Comparison of ENCODE assay signal across 27 cellular contexts in the genomic region with DNA sequence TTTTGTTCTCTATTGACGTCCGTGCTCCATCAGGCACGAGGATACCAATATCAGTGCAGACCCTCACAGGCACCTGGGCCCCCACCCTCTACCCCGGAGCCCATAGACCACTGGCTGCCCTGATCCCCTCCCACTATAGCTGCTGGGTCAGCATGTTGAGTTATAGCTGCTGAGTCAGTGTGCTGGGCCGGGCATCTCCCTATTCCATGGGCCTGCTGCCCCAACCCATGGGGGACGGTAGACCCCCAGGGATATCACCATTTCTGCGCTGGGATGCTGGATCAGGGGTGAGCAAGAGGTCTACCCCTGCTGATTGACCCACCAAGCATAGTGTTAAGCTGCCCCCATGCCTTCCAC.
DNase-seq lines count a peak whose midpoint lies in the region; ATAC-seq, FAIRE-seq and TF ChIP-seq lines count a peak whose summit lies in the region.
"Had no signal": no experiment of that assay in that cellular context is flagged by ENCODE, and none has a peak within 500 bp of the region (broad histone marks: within the 10 kb centered on the region; RNA-seq: fewer than 3 reads in every experiment).

No MANE protein-coding gene starts in this region.

- FAIRE-seq in kidney (lab: Jason Lieb, UNC): no peak

- H3K27me3 ChIP-seq in left ventricle myocardium inferior (ENCODE audit: low read depth) (peaks cover 20% of the 10 kb centered on the region), rectal smooth muscle tissue (ENCODE audit: control insufficient read depth, insufficient read depth, low read length) (no peaks in the 10 kb centered on the region)
- H3K27me3 ChIP-seq: dorsolateral prefrontal cortex, hepatocyte, tibial artery had no signal

- no peak for ATAC-seq in Right ventricle myocardium inferior
- ATAC-seq in HG02763 (IDR thresholded peaks at IDR 0.05; ENCODE audit: unreplicated experiment): no peak
- ATAC-seq: naive thymus-derived CD4-positive, alpha-beta T cell had no signal

- DNase-seq in left ventricle myocardium inferior: no peak
- no peak for DNase-seq in Right ventricle myocardium inferior (ENCODE audit: missing footprints)
- peak; percentile 53 for DNase-seq in kidney
- DNase-seq in mesenteric fat pad (ENCODE audit: low spot score): no peak
- DNase-seq in ureter (ENCODE audit: low spot score): no peak
- DNase-seq in NCI-H69 (lab: John Stamatoyannopoulos, UW): no peak
- DNase-seq: activated CD4-positive, alpha-beta memory T cell treated with anti-CD3 and anti-CD28 coated beads, Interleukin-2, amount 10 ng/mL, durations not matched to agents 7 days and 5 days; activated naive CD4-positive, alpha-beta T cell treated with anti-CD3 and anti-CD28 coated beads for 36 hours; anterior cingulate cortex; central memory CD4-positive, alpha-beta T cell; dorsolateral prefrontal cortex; EL; immature natural killer cell; KBM-7; lower lobe of right lung; naive thymus-derived CD4-positive, alpha-beta T cell; NCI-H1436 treated with DMSO at 0.1 percent for 48 hours; NCI-H2171 treated with DMSO at 0.1 percent for 48 hours; NCI-H526; stimulated activated naive CD4-positive, alpha-beta T cell; tibial artery; WERI-Rb-1 had no signal

- no peak overlapping the region for H3K4me3 ChIP-seq in left ventricle myocardium inferior
- H3K4me3 ChIP-seq in kidney (ENCODE audit: low read length in 2 of 2): no peak overlapping the region
- no peak overlapping the region for H3K4me3 ChIP-seq in rectal smooth muscle tissue (ENCODE audit: low read length)
- H3K4me3 ChIP-seq: dorsolateral prefrontal cortex, hepatocyte, lower lobe of right lung, skin epidermis, tibial artery had no signal

- H3K4me1 ChIP-seq in left ventricle myocardium inferior (peaks cover 4% of the 10 kb centered on the region), kidney (ENCODE audit: control insufficient read depth in 1 of 2, insufficient read depth in 1 of 2, low read depth in 1 of 2, low read length in 2 of 2) (no peaks in the 10 kb centered on the region), rectal smooth muscle tissue (ENCODE audit: control insufficient read depth, insufficient read depth, low read length) (peaks cover 16% of the 10 kb centered on the region)
- H3K4me1 ChIP-seq: parathyroid adenoma had no signal

- intact Hi-C loops in left ventricle myocardium inferior (cut with micrococcal nuclease) (no loop called here), Right ventricle myocardium inferior (cut with DNase I) (no loop called here), kidney (cut with DNase I) (no loop called here)

- no peak overlapping the region for H3K9ac ChIP-seq in kidney (ENCODE audit: low read length in 2 of 2)
- H3K9ac ChIP-seq in rectal smooth muscle tissue (ENCODE audit: low read length): no peak overlapping the region
- H3K9ac ChIP-seq: parathyroid adenoma had no signal

- H3K9me3 ChIP-seq in left ventricle myocardium inferior (replicated peaks) (no peaks in the 10 kb centered on the region), kidney (ENCODE audit: control insufficient read depth in 1 of 2, low read length in 2 of 2) (no peaks in the 10 kb centered on the region)
- H3K9me3 ChIP-seq: lower lobe of right lung, tibial artery had no signal

- H3K27ac ChIP-seq in left ventricle myocardium inferior (replicated peaks) (peak overlapping the region; percentile 65), kidney (ENCODE audit: low read depth in 2 of 2, low read length in 2 of 2) (no peak overlapping the region), rectal smooth muscle tissue (ENCODE audit: low read depth, low read length) (peak overlapping the region; percentile 38)
- H3K27ac ChIP-seq: parathyroid adenoma, tibial artery, WERI-Rb-1 had no signal

- H3K36me3 ChIP-seq in left ventricle myocardium inferior (no peaks in the 10 kb centered on the region), kidney (ENCODE audit: control insufficient read depth in 1 of 2, insufficient read depth in 2 of 2, low read length in 2 of 2) (no peaks in the 10 kb centered on the region), rectal smooth muscle tissue (ENCODE audit: control insufficient read depth, insufficient read depth, low read length) (no peaks in the 10 kb centered on the region)
- H3K36me3 ChIP-seq: lower lobe of right lung, tibial artery, WERI-Rb-1 had no signal

- TF ChIP-seq CTCF in left ventricle myocardium inferior (IDR thresholded peaks at IDR 0.05; ENCODE audit: borderline replicate concordance) (no peak), kidney (IDR thresholded peaks at IDR 0.05; ENCODE audit: borderline replicate concordance, extremely low read depth, insufficient read depth) (no peak)

Comparison
In these comparisons a context has a peak if more than half of its experiments do, and no peak if none do; other contexts are left out.
1. H3K27ac ChIP-seq: peak in left ventricle myocardium inferior (single experiment) and rectal smooth muscle tissue (single experiment); none in kidney (0 of 2).